Comparison of ENCODE assay signal across 1 cellular context in genomic region chr3:119555929-119556328, GRCh38.
TF ChIP-seq lines count a peak whose summit lies in the region.

No MANE protein-coding gene starts in this region.

TF ChIP-seq in GM12878, 131 proteins besides CTCF, POLR2A, EP300 and RAD21:
- no peak for TF ChIP-seq PKNOX1 (IDR thresholded peaks at IDR 0.05)
- TF ChIP-seq NBN (IDR thresholded peaks at IDR 0.05) = 0 out of 2 replicates have a peak, but pooled peaks have one; percentile 7
- no peak for TF ChIP-seq TAF1 (IDR thresholded peaks at IDR 0.05; ENCODE audit: borderline replicate concordance, low read depth, low read length)
- peak; percentile 97; the same call in 1 of the 2 replicates for TF ChIP-seq WRNIP1 (IDR thresholded peaks at IDR 0.05; ENCODE audit: borderline replicate concordance, low read depth, low read length)
- TF ChIP-seq BACH1 (IDR thresholded peaks at IDR 0.05; ENCODE audit: borderline replicate concordance) = no peak
- no peak for TF ChIP-seq CEBPZ (IDR thresholded peaks at IDR 0.05; ENCODE audit: low read depth, low read length)
- TF ChIP-seq TCF12 (IDR thresholded peaks at IDR 0.05; ENCODE audit: low read depth, low read length) = no peak
- TF ChIP-seq NFYA (IDR thresholded peaks at IDR 0.05; ENCODE audit: borderline replicate concordance, low read depth, low read length) = no peak
- TF ChIP-seq DPF2 (IDR thresholded peaks at IDR 0.05) = peak; percentile 85
- TF ChIP-seq NKRF (conservative IDR thresholded peaks at IDR 0.05) = no peak
- peak; percentile 44 for TF ChIP-seq ZBED1 (IDR thresholded peaks at IDR 0.05; ENCODE audit: borderline replicate concordance)
- no peak for TF ChIP-seq RBBP5 (conservative IDR thresholded peaks at IDR 0.05)
- TF ChIP-seq BCL11A (IDR thresholded peaks at IDR 0.05; ENCODE audit: low read depth, low read length) = no peak
- TF ChIP-seq BHLHE40 (IDR thresholded peaks at IDR 0.05; ENCODE audit: borderline replicate concordance in 1 of 2, low read depth in 2 of 2, low read length in 1 of 2) = no peak
- no peak for TF ChIP-seq PAX5 (IDR thresholded peaks at IDR 0.05; ENCODE audit: borderline replicate concordance, low read depth, low read length)
- 0 out of 2 replicates have a peak, but pooled peaks have one; percentile 6 for TF ChIP-seq PML (IDR thresholded peaks at IDR 0.05; ENCODE audit: low read length)
- TF ChIP-seq ZBTB11 (CRISPR knock-in tag; IDR thresholded peaks at IDR 0.05) = peak; percentile 21; the same call in 1 of the 2 replicates
- TF ChIP-seq E4F1 (IDR thresholded peaks at IDR 0.05; ENCODE audit: borderline replicate concordance, partially characterized antibody) = no peak
